In the genomic region with DNA sequence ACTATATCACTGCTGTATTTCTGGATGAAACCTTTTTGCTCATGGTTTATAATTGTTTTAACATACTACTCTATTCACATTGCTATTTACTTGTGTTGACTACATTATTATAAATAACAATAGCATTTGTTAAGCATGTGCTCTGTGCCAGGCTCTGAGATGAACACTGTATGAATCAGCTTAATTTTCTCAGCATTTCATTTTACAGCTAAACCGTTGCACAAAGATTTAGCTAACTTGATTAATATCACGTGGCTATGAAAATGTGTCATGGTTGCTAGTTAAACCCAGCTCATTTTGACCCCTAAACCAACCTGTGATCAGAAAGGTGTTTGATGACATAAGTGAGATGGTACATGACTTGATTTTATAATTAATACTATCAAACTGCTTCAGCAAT, we compare ENCODE assay signal across 21 cellular contexts.
DNase-seq lines count a peak whose midpoint lies in the region; ATAC-seq, FAIRE-seq and TF ChIP-seq lines count a peak whose summit lies in the region.
"Had no signal": no experiment of that assay in that cellular context is flagged by ENCODE, and none has a peak within 500 bp of the region (broad histone marks: within the 10 kb centered on the region; RNA-seq: fewer than 3 reads in every experiment).

No MANE protein-coding gene starts in this region.

- no peak overlapping the region for H2AK5ac ChIP-seq in mesenchymal stem cell (ENCODE audit: low read length, severe bottlenecking)

- peaks cover 5% of the 10 kb centered on the region for H3K79me1 ChIP-seq in mesenchymal stem cell (replicated peaks; ENCODE audit: low read length, poor library complexity, severe bottlenecking)

- no peak for FAIRE-seq in bronchial epithelial cell (lab: Jason Lieb, UNC)
- FAIRE-seq: A204.1 had no signal

- peak overlapping the region; percentile 41 for H3K9ac ChIP-seq in mesenchymal stem cell (ENCODE audit: low read length)

- no peak overlapping the region for H3K14ac ChIP-seq in mesenchymal stem cell (ENCODE audit: low read length in 2 of 2)

- TF ChIP-seq CTCF in right atrium auricular region (IDR thresholded peaks at IDR 0.05): no peak
- no peak for TF ChIP-seq CTCF in bronchial epithelial cell (IDR thresholded peaks at IDR 0.05; ENCODE audit: insufficient read depth, low read length, severe bottlenecking)

- H4K91ac ChIP-seq in mesenchymal stem cell (ENCODE audit: low read length): no peak overlapping the region

- H3K4me1 ChIP-seq in right atrium auricular region (peaks cover 0 to 14% of the 10 kb centered on the region in 2 donors), right cardiac atrium (ENCODE audit: control insufficient read depth, insufficient read depth, low read length) (peaks cover 4% of the 10 kb centered on the region), mesenchymal stem cell (ENCODE audit: control insufficient read depth, insufficient read depth, low read depth, low read length) (peaks cover 2% of the 10 kb centered on the region)
- H3K4me1 ChIP-seq: spleen had no signal

- no peak overlapping the region for H4K8ac ChIP-seq in mesenchymal stem cell (ENCODE audit: low read length)

- H3K36me3 ChIP-seq in right atrium auricular region (no peaks in the 10 kb centered on the region), bronchial epithelial cell (ENCODE audit: control insufficient read depth, insufficient read depth, low read length) (peaks cover 2% of the 10 kb centered on the region), mesenchymal stem cell (ENCODE audit: control insufficient read depth in 1 of 2, insufficient read depth in 2 of 2, low read depth in 1 of 2, low read length in 2 of 2) (no peaks in the 10 kb centered on the region)
- H3K36me3 ChIP-seq: ovary, tibial artery, WERI-Rb-1 had no signal

- H3K4ac ChIP-seq in mesenchymal stem cell (ENCODE audit: low read depth in 1 of 2, low read length in 2 of 2): no peak overlapping the region

- ATAC-seq in right cardiac atrium (no peak), HG02840 (IDR thresholded peaks at IDR 0.05; ENCODE audit: low FRiP score, unreplicated experiment) (no peak)
- ATAC-seq: naive thymus-derived CD4-positive, alpha-beta T cell had no signal

- intact Hi-C loops in right cardiac atrium (cut with DNase I): loop anchor here in 1 of 4 donors (5.0 kb wide), 1 partner anchor 76 kb away; a partner anchor contains a TSS

- no peak overlapping the region for H3K18ac ChIP-seq in mesenchymal stem cell (ENCODE audit: low read depth in 1 of 2, low read length in 2 of 2)

- no peak overlapping the region for H2BK5ac ChIP-seq in mesenchymal stem cell (ENCODE audit: low read depth, low read length, poor library complexity, severe bottlenecking)

- H3K27me3 ChIP-seq in right atrium auricular region (no peaks in the 10 kb centered on the region), right cardiac atrium (ENCODE audit: control insufficient read depth, insufficient read depth) (no peaks in the 10 kb centered on the region), bronchial epithelial cell (ENCODE audit: control insufficient read depth, insufficient read depth, low read length) (no peaks in the 10 kb centered on the region), mesenchymal stem cell (ENCODE audit: control insufficient read depth in 1 of 2, insufficient read depth in 1 of 2, low read length in 2 of 2) (no peaks in the 10 kb centered on the region)
- H3K27me3 ChIP-seq: spleen, tibial artery had no signal

- no peak overlapping the region for H2BK120ac ChIP-seq in mesenchymal stem cell (ENCODE audit: low read depth, low read length)

- H3K23ac ChIP-seq in mesenchymal stem cell (ENCODE audit: low read length in 2 of 2): no peak overlapping the region

- H2BK15ac ChIP-seq in mesenchymal stem cell (ENCODE audit: low read depth, poor library complexity, severe bottlenecking): no peak overlapping the region

- H3K27ac ChIP-seq in right atrium auricular region (peak overlapping the region; percentile 29 to 46), right cardiac atrium (ENCODE audit: low read length) (no peak overlapping the region), mesenchymal stem cell (ENCODE audit: low read length, poor library complexity, severe bottlenecking) (no peak overlapping the region)
- H3K27ac ChIP-seq: HL-60, ovary, spleen, tibial artery had no signal

- WGBS in right cardiac atrium: 70% methylated on average over 2 of the region's 2 CpGs
- no CpG with 5 or more reads among the region's 2 CpGs for WGBS in mesenchymal stem cell

- no peak overlapping the region for H2AFZ ChIP-seq in mesenchymal stem cell (ENCODE audit: low read depth, low read length)

- DNase-seq in right atrium auricular region (ENCODE audit: low spot score) (no peak), right cardiac atrium (no peak), bronchial epithelial cell (ENCODE audit: low read depth) (peak; percentile 35), mesenchymal stem cell (no peak), NCI-H345 (lab: John Stamatoyannopoulos, UW) (no peak), NCI-H187 treated with DMSO at 0.1 percent for 48 hours (lab: John Stamatoyannopoulos, UW) (no peak), NCI-H1048 (lab: John Stamatoyannopoulos, UW) (no peak)
- DNase-seq: activated CD4-positive, alpha-beta memory T cell treated with anti-CD3 and anti-CD28 coated beads for 36 hours; activated naive CD4-positive, alpha-beta T cell treated with anti-CD3 and anti-CD28 coated beads for 36 hours; activated T-cell treated with anti-CD3 and anti-CD28 coated beads, Interleukin-2, amount 50 U/mL, for 1 hour; erythroblast; naive thymus-derived CD4-positive, alpha-beta T cell; NCI-H524 treated with DMSO at 0.1 percent for 48 hours; ovary; SHP77 treated with DMSO at 0.1 percent for 48 hours; spleen; tibial artery had no signal

- no peak overlapping the region for H2BK12ac ChIP-seq in mesenchymal stem cell (ENCODE audit: low read length in 2 of 2)

- H3K4me2 ChIP-seq in mesenchymal stem cell (ENCODE audit: low read length, poor library complexity, severe bottlenecking): no peak overlapping the region

- H3K9me3 ChIP-seq in right atrium auricular region (no peaks in the 10 kb centered on the region), right cardiac atrium (ENCODE audit: control insufficient read depth, low read length) (no peaks in the 10 kb centered on the region), mesenchymal stem cell (ENCODE audit: control insufficient read depth, low read length) (no peaks in the 10 kb centered on the region)
- H3K9me3 ChIP-seq: ovary, spleen, tibial artery had no signal

- H3K4me3 ChIP-seq in right atrium auricular region (no peak overlapping the region), right cardiac atrium (ENCODE audit: low read length) (no peak overlapping the region), bronchial epithelial cell (ENCODE audit: low read depth, low read length) (no peak overlapping the region), mesenchymal stem cell (ENCODE audit: insufficient read depth in 1 of 2, low read depth in 1 of 2, low read length in 2 of 2) (no peak overlapping the region)
- H3K4me3 ChIP-seq: ovary, spleen, tibial artery had no signal

Comparison
In these comparisons a context has a peak if more than half of its experiments do, and no peak if none do; other contexts are left out.
1. H3K27ac ChIP-seq: peak in right atrium auricular region (2 of 2); none in right cardiac atrium (single experiment) and mesenchymal stem cell (single experiment).